In the genomic region with DNA sequence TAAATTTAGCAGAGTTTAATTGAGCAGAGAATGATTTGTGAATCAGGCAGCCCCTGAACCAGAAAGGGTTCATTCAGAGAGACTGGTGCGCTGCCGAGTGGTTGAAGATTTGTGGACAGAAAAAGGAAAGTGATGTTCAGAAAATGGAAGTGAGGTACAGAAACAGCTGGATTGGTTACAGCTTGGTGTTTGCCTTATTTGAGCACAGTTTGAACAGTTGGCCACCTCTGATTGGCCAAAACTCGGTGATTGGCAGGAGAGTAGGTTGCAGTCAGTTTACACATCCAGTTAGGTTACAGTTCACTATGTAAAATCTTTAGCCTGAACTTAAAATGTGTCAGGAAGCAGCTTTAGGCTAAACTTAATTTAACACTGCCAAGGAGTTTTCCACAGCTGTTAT, we compare ENCODE assay signal across 15 cellular contexts. TPM values are rescaled to one million over a fixed set of nuclear protein-coding genes. Genes with fewer than 3 reads are reported as not detected.
DNase-seq lines count a peak whose midpoint lies in the region; ATAC-seq, FAIRE-seq and TF ChIP-seq lines count a peak whose summit lies in the region.
"Had no signal": no experiment of that assay in that cellular context is flagged by ENCODE, and none has a peak within 500 bp of the region (broad histone marks: within the 10 kb centered on the region; RNA-seq: fewer than 3 reads in every experiment).

No MANE protein-coding gene starts in this region.

- ATAC-seq in HepG2, result no peak
- no peak for ATAC-seq in right lobe of liver

- no peaks in the 10 kb centered on the region for H3K79me2 ChIP-seq in HepG2 (ENCODE audit: insufficient read depth, low read length)
- H3K79me2 ChIP-seq: parathyroid adenoma had no signal

- no peak overlapping the region for H3K9ac ChIP-seq in HepG2 (ENCODE audit: insufficient read depth, low read depth, low read length)
- H3K9ac ChIP-seq: parathyroid adenoma had no signal

- CTCF ChIA-PET in HepG2 (lab: Yijun Ruan, JAX; ENCODE audit: low intra/inter-chr PET ratio, low total read pairs), result no interaction called here

- in situ Hi-C loops in HepG2 (cut with HindIII; ENCODE audit: extremely low pct_ligation_motif_present, low pct_unique_long_range_greater_than_20kb), result loop anchor here (25.0 kb wide), 1 partner anchor 171 kb away; no protein-coding TSS in a partner anchor

- no peak for TF ChIP-seq CTCF in HepG2 (CRISPR knock-in tag; IDR thresholded peaks at IDR 0.05)
- TF ChIP-seq CTCF in right lobe of liver (IDR thresholded peaks at IDR 0.05), result no peak
- no peak for TF ChIP-seq CTCF in VCaP (conservative IDR thresholded peaks at IDR 0.05)
- no peak for TF ChIP-seq CTCF in HFFc6 (IDR thresholded peaks at IDR 0.05)
- TF ChIP-seq CTCF in coronary artery (IDR thresholded peaks at IDR 0.05), result no peak

- TF ChIP-seq EP300 in HepG2 (IDR thresholded peaks at IDR 0.05; ENCODE audit: low read depth in 2 of 2, low read length in 2 of 2), result no peak
- no peak for TF ChIP-seq EP300 in HepG2 (CRISPR knock-in tag; IDR thresholded peaks at IDR 0.05; ENCODE audit: borderline replicate concordance)

- no peak for FAIRE-seq in HepG2 (lab: Jason Lieb, UNC)

- WGBS in HepG2 (ENCODE audit: low lambda C conversion rate), result 89% methylated on average over 3 of the region's 3 CpGs
- WGBS in right lobe of liver (ENCODE audit: insufficient coverage, low coverage, low lambda C conversion rate, missing lambda C conversion rate), result 55% methylated on average over 3 of the region's 3 CpGs
- 81% methylated on average over 3 of the region's 3 CpGs for WGBS in thymus

- H3K36me3 Mint-ChIP-seq in HFFc6 (ENCODE audit: low read depth), result no peaks in the 10 kb centered on the region

- H3K4me3 ChIP-seq in HepG2 (replicated peaks in 1 of 3; ENCODE audit: insufficient read depth in 1 of 3, low read depth in 2 of 3, low read length in 3 of 3) (no peak overlapping the region), right lobe of liver (no peak overlapping the region), thymus (ENCODE audit: low read length) (no peak overlapping the region), coronary artery (no peak overlapping the region)
- H3K4me3 ChIP-seq: left lung, tibial nerve had no signal

- POLR2A ChIA-PET in HepG2 (lab: Yijun Ruan, JAX), result no interaction called here

- no peak for DNase-seq in HepG2 (ENCODE audit: low spot score)
- DNase-seq in right lobe of liver, result no peak
- peak; percentile 35 for DNase-seq in globus pallidus (ENCODE audit: low spot score)
- no peak for DNase-seq in NCI-H82 (lab: John Stamatoyannopoulos, UW)
- DNase-seq in HFFc6, result no peak
- no peak for DNase-seq in coronary artery (ENCODE audit: low spot score)
- DNase-seq: BE2C, cortex of kidney, GF-D8, left lung, NCI-H2081 treated with DMSO at 0.1 percent for 48 hours had no signal

- H3K9me3 Mint-ChIP-seq in HFFc6, result no peaks in the 10 kb centered on the region

- no peak overlapping the region for H3K4me3 Mint-ChIP-seq in HFFc6

- intact Hi-C loops in HepG2 (cut with micrococcal nuclease; ENCODE audit: unreplicated experiment) (no loop called here), right lobe of liver (cut with DNase I) (no loop called here)

- no peak for TF ChIP-seq RAD21 in HepG2 (CRISPR knock-in tag; IDR thresholded peaks at IDR 0.05)

- H3K27ac Mint-ChIP-seq in HFFc6, result no peak overlapping the region

- no peak for TF ChIP-seq POLR2A in HepG2 (IDR thresholded peaks at IDR 0.05; ENCODE audit: insufficient read depth in 1 of 2, low read depth in 2 of 2, low read length in 2 of 2)
- TF ChIP-seq POLR2A in right lobe of liver (IDR thresholded peaks at IDR 0.05), result no peak

- peaks cover 16% of the 10 kb centered on the region for H3K4me1 Mint-ChIP-seq in HFFc6 (ENCODE audit: low read depth)

- no peaks in the 10 kb centered on the region for H4K20me1 ChIP-seq in HepG2 (ENCODE audit: insufficient read depth, low read length)

- no peaks in the 10 kb centered on the region for H3K27me3 Mint-ChIP-seq in HFFc6 (ENCODE audit: insufficient read depth)

- H3K36me3 ChIP-seq in HepG2 (replicated peaks in 1 of 2; ENCODE audit: control insufficient read depth in 1 of 2, insufficient read depth in 2 of 2, low read length in 2 of 2) (no peaks in the 10 kb centered on the region), right lobe of liver (no peaks in the 10 kb centered on the region), thymus (ENCODE audit: control insufficient read depth, insufficient read depth) (no peaks in the 10 kb centered on the region)
- H3K36me3 ChIP-seq: BE2C, left lung, tibial nerve had no signal

- H3K27ac ChIP-seq in HepG2 (ENCODE audit: extremely low read length, insufficient read depth, low read length) (no peak overlapping the region), right lobe of liver (no peak overlapping the region), VCaP (peak overlapping the region; percentile 71), thymus (ENCODE audit: low read depth) (peak overlapping the region; percentile 91), coronary artery (peak overlapping the region in 1 of 2 donors; percentile 1)
- H3K27ac ChIP-seq: parathyroid adenoma had no signal

- H3K9me3 ChIP-seq in HepG2 (ENCODE audit: low read length), result no peaks in the 10 kb centered on the region
- H3K9me3 ChIP-seq in right lobe of liver, result no peaks in the 10 kb centered on the region
- no peaks in the 10 kb centered on the region for H3K9me3 ChIP-seq in thymus (ENCODE audit: control insufficient read depth)
- H3K9me3 ChIP-seq: BE2C, left lung, tibial nerve had no signal

- no peak overlapping the region for H2AFZ ChIP-seq in HepG2 (ENCODE audit: low read length)

- H3K4me1 ChIP-seq in HepG2 (ENCODE audit: insufficient read depth, low read length) (peaks cover 16% of the 10 kb centered on the region), right lobe of liver (peaks cover 0 to 8% (median 1%) of the 10 kb centered on the region in 4 donors), thymus (ENCODE audit: control insufficient read depth, insufficient read depth, low read length) (peaks cover 8% of the 10 kb centered on the region)
- H3K4me1 ChIP-seq: BE2C, parathyroid adenoma had no signal

- H3K27me3 ChIP-seq in HepG2 (ENCODE audit: control insufficient read depth in 1 of 2, insufficient read depth in 2 of 2, low read length in 2 of 2), result no peaks in the 10 kb centered on the region
- no peaks in the 10 kb centered on the region for H3K27me3 ChIP-seq in right lobe of liver
- H3K27me3 ChIP-seq in thymus (ENCODE audit: control insufficient read depth, insufficient read depth), result no peaks in the 10 kb centered on the region
- H3K27me3 ChIP-seq: BE2C, left lung, tibial nerve had no signal

- BruUV-seq in HepG2 (replicated peaks; lab: Mats Ljungman, UMichigan), result no TSS peak

- H3K4me2 ChIP-seq in HepG2 (ENCODE audit: low read depth, low read length), result no peak overlapping the region

TF ChIP-seq in HepG2, 621 proteins besides CTCF, POLR2A, EP300 and RAD21:
- TF ChIP-seq, protein P1, sequence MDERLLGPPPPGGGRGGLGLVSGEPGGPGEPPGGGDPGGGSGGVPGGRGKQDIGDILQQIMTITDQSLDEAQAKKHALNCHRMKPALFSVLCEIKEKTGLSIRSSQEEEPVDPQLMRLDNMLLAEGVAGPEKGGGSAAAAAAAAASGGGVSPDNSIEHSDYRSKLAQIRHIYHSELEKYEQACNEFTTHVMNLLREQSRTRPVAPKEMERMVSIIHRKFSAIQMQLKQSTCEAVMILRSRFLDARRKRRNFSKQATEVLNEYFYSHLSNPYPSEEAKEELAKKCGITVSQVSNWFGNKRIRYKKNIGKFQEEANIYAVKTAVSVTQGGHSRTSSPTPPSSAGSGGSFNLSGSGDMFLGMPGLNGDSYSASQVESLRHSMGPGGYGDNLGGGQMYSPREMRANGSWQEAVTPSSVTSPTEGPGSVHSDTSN (CRISPR knock-in tag; IDR thresholded peaks at IDR 0.05), result peak; percentile 40; the same call in 1 of the 2 replicates
- no peak for TF ChIP-seq SCMH1 (CRISPR knock-in tag; IDR thresholded peaks at IDR 0.05; ENCODE audit: borderline replicate concordance)
TF ChIP-seq in HepG2: peak in this region for 1.

RNA-seq across cellular contexts. Expression of gene MID1IP1, which starts 14.9 kb away (rescaled TPM):
- total RNA-seq in HepG2 (2016; rRNA removed; fragmentation: Illumina TruSeq; extraction: Trizol) (28.9 and 35.7 TPM in 2 replicates), right lobe of liver (10 to 100 TPM; 18.4 to 59.8 (median 41.2) TPM)
- total RNA-seq in HepG2 (2016; cell fraction: cytosol; rRNA removed; fragmentation: Illumina TruSeq; extraction: Trizol; ENCODE audit: low read depth), result 11.0 and 12.4 TPM in 2 replicates
- total RNA-seq in HepG2 (2016; cell fraction: insoluble cytoplasmic fraction; rRNA removed; fragmentation: Illumina TruSeq; extraction: Trizol), result 28.3 and 35.8 TPM in 2 replicates
- total RNA-seq in HepG2 (2016; cell fraction: membrane; rRNA removed; fragmentation: Illumina TruSeq; extraction: Trizol), result 24.7 and 25.8 TPM in 2 replicates
- total RNA-seq in HepG2 (2016; cell fraction: nucleus; rRNA removed; fragmentation: Illumina TruSeq; extraction: Trizol), result 18.5 and 18.6 TPM in 2 replicates
- polyA plus RNA-seq in HepG2 (2011; rRNA removed) (36.1 and 46.3 TPM in 2 replicates), thymus (22.3 TPM)
- polyA plus RNA-seq in HepG2 (2011; cell fraction: cytosol; rRNA removed), result 43.4 and 44.7 TPM in 2 replicates
- polyA plus RNA-seq in HepG2 (2011; cell fraction: nucleus; rRNA removed), result 29.8 and 32.9 TPM in 2 replicates
- polyA plus RNA-seq in HepG2 (2012), result 46.0 and 48.1 TPM in 2 replicates
- polyA plus RNA-seq in HepG2 (2016; cell fraction: cytosol; fragmentation: Illumina TruSeq; extraction: Trizol; ENCODE audit: low read depth), result 4.4 and 5.1 TPM in 2 replicates
- 28.2 and 32.4 TPM in 2 replicates for polyA plus RNA-seq in HepG2 (2016; cell fraction: insoluble cytoplasmic fraction; fragmentation: Illumina TruSeq; extraction: Trizol; ENCODE audit: low read depth)
- 10.8 and 11.2 TPM in 2 replicates for polyA plus RNA-seq in HepG2 (2016; cell fraction: membrane; fragmentation: Illumina TruSeq; extraction: Trizol; ENCODE audit: low read depth)
- 30.7 and 31.4 TPM in 2 replicates for polyA plus RNA-seq in HepG2 (2016; cell fraction: nucleus; fragmentation: Illumina TruSeq; extraction: Trizol; ENCODE audit: insufficient read depth, low read depth)
- 50.4 and 50.8 TPM in 2 replicates for polyA minus RNA-seq in HepG2 (2011; rRNA and poly(A)+ RNA removed; ENCODE audit: low replicate concordance)
- polyA minus RNA-seq in HepG2 (2011; cell fraction: cytosol; rRNA and poly(A)+ RNA removed), result 29.9 and 30.2 TPM in 2 replicates
- 16.7 and 17.3 TPM in 2 replicates for polyA minus RNA-seq in HepG2 (2011; cell fraction: nucleus; rRNA and poly(A)+ RNA removed)
- total RNA-seq in HFFc6 (2021; fragmentation: NEBNext Ultra II Directional; extraction: Animal tissue kit (Norgen Biotek cat#: 25700)), result 10 to 100 TPM; 17.3 to 22.5 (median 18.5) TPM

Comparison
In these comparisons a context has a peak if more than half of its experiments do, and no peak if none do; other contexts are left out.
1. H3K27ac ChIP-seq: peak in VCaP (single experiment) and thymus (single experiment); none in HepG2 (single experiment) and right lobe of liver (0 of 3).